Comparison of ENCODE assay signal across 37 cellular contexts in the genomic region with DNA sequence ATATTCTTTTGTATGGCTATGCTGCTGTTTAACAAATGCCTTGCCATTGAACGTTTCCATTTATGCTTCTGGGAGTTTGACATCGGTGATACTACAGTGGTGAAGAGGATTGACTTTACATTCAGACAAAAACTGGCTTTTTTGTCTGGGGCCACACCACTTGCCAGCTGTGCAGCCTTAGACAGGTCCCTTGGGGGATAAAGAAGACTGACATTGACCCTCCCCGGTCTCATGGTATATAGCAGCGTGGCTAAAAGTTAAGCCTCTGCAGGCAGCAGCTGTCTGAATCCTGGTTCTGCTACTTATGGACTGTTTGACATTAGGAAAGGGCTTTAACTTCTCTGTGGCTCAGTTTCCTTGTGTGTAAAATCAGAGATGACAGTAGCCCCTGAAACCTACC. TPM values are rescaled to one million over a fixed set of nuclear protein-coding genes. Genes with fewer than 3 reads are reported as not detected.
A peak's percentile ranks its signal among the peaks of the same experiment; 100 is the strongest.
DNase-seq lines count a peak whose midpoint lies in the region; ATAC-seq and TF ChIP-seq lines count a peak whose summit lies in the region.
"Had no signal": no experiment of that assay in that cellular context is flagged by ENCODE, and none has a peak within 500 bp of the region (broad histone marks: within the 10 kb centered on the region; RNA-seq: fewer than 3 reads in every experiment).

No MANE protein-coding gene starts in this region.

- H3K36me3 Mint-ChIP-seq in CD8-positive, alpha-beta T cell, result no peaks in the 10 kb centered on the region
- H3K36me3 Mint-ChIP-seq: CD14-positive monocyte; CD4-positive, alpha-beta memory T cell; CD4-positive, CD25-positive, alpha-beta regulatory T cell; CD8-positive, alpha-beta memory T cell had no signal

- intact Hi-C loops in CD8-positive, alpha-beta T cell (cut with DNase I, micrococcal nuclease), result no loop called here
- intact Hi-C loops in left cardiac atrium (cut with DNase I), result no loop called here

- H3K36me3 ChIP-seq in SJCRH30, result no peaks in the 10 kb centered on the region
- H3K36me3 ChIP-seq in CD8-positive, alpha-beta T cell (ENCODE audit: insufficient read depth, low read length), result no peaks in the 10 kb centered on the region
- H3K36me3 ChIP-seq: BE2C; BLaER1; BLaER1 treated with 17β-estradiol and CSF1 and Interleukin-3, amounts not matched to agents 10 nM and 100 nM had no signal

- H3K4me1 Mint-ChIP-seq in CD8-positive, alpha-beta T cell (ENCODE audit: low read depth), result no peaks in the 10 kb centered on the region
- H3K4me1 Mint-ChIP-seq: B cell; CD14-positive monocyte; CD4-positive, alpha-beta memory T cell; CD4-positive, CD25-positive, alpha-beta regulatory T cell; CD8-positive, alpha-beta memory T cell had no signal

- ATAC-seq in CD8-positive, alpha-beta T cell, result no peak
- ATAC-seq in left cardiac atrium, result no peak

- peaks cover 16% of the 10 kb centered on the region for H3K27me3 Mint-ChIP-seq in CD8-positive, alpha-beta T cell (ENCODE audit: low read depth)
- H3K27me3 Mint-ChIP-seq: CD4-positive, CD25-positive, alpha-beta regulatory T cell had no signal

- no peak overlapping the region for H3K4me3 Mint-ChIP-seq in CD8-positive, alpha-beta T cell
- H3K4me3 Mint-ChIP-seq: B cell; CD14-positive monocyte; CD4-positive, alpha-beta memory T cell; CD4-positive, alpha-beta T cell; CD4-positive, CD25-positive, alpha-beta regulatory T cell; CD8-positive, alpha-beta memory T cell had no signal

- peak overlapping the region; percentile 44 for H3K4me3 ChIP-seq in SJCRH30
- no peak overlapping the region for H3K4me3 ChIP-seq in CD8-positive, alpha-beta T cell (ENCODE audit: low read depth, low read length)
- H3K4me3 ChIP-seq: A549; BLaER1; BLaER1 treated with 17β-estradiol and CSF1 and Interleukin-3, amounts not matched to agents 10 nM and 100 nM had no signal

- DNase-seq in NCI-H82 (lab: John Stamatoyannopoulos, UW) (peak; percentile 82), NCI-H82 treated with DMSO at 0.1 percent for 48 hours (lab: John Stamatoyannopoulos, UW; ENCODE audit: unreplicated experiment) (peak; percentile 24), SJCRH30 (peak; percentile 95 to 98), ecto neural progenitor cell (ENCODE audit: low spot score) (peak; percentile 25), NCI-H748 (lab: John Stamatoyannopoulos, UW; ENCODE audit: unreplicated experiment) (no peak), NOMO-1 (lab: John Stamatoyannopoulos, UW; ENCODE audit: unreplicated experiment in 2 of 2) (no peak), left cardiac atrium (no peak)
- DNase-seq in CD8-positive, alpha-beta T cell, result no peak
- DNase-seq: 8988T; ACHN; AML-193; BE2C; C1 segment of cervical spinal cord; Caco-2; Calu3; CD4-positive, alpha-beta memory T cell; CD4-positive, alpha-beta T cell; CD4-positive, CD25-positive, alpha-beta regulatory T cell; CD8-positive, alpha-beta memory T cell; COR-L47; DMS 273 treated with DMSO at 0.1 percent for 48 hours; DMS153; DMS53; DMS79; DMS79 treated with DMSO at 0.1 percent for 48 hours; DND-41; EL had no signal

- TF ChIP-seq CTCF in CD8-positive, alpha-beta T cell (IDR thresholded peaks at IDR 0.05), result no peak

- peaks cover 16% of the 10 kb centered on the region for H3K4me1 ChIP-seq in SJCRH30
- no peaks in the 10 kb centered on the region for H3K4me1 ChIP-seq in CD8-positive, alpha-beta T cell (ENCODE audit: insufficient read depth, low read length)
- H3K4me1 ChIP-seq: A549; BE2C; BLaER1 treated with 17β-estradiol and CSF1 and Interleukin-3, amounts not matched to agents 10 nM and 100 nM; Caco-2 had no signal

- CTCF ChIA-PET in CD8-positive, alpha-beta T cell (lab: Charles Lee), result no interaction called here

- H3K9me3 Mint-ChIP-seq in CD8-positive, alpha-beta T cell, result no peaks in the 10 kb centered on the region
- H3K9me3 Mint-ChIP-seq: CD4-positive, alpha-beta memory T cell; CD4-positive, alpha-beta T cell had no signal

- H3K27ac Mint-ChIP-seq in CD8-positive, alpha-beta T cell, result no peak overlapping the region
- H3K27ac Mint-ChIP-seq: B cell; CD14-positive monocyte; CD4-positive, alpha-beta memory T cell; CD4-positive, alpha-beta T cell; CD4-positive, CD25-positive, alpha-beta regulatory T cell; CD8-positive, alpha-beta memory T cell had no signal

- POLR2A ChIA-PET in CD8-positive, alpha-beta T cell (lab: Charles Lee), result no interaction called here

- no peaks in the 10 kb centered on the region for H3K9me3 ChIP-seq in SJCRH30 (replicated peaks)
- H3K9me3 ChIP-seq in CD8-positive, alpha-beta T cell (ENCODE audit: low read length), result no peaks in the 10 kb centered on the region
- H3K9me3 ChIP-seq: A549; BE2C; BLaER1; BLaER1 treated with 17β-estradiol and CSF1 and Interleukin-3, amounts not matched to agents 10 nM and 100 nM; Caco-2 had no signal

- peak overlapping the region; percentile 99 for H3K27ac ChIP-seq in SJCRH30
- no peak overlapping the region for H3K27ac ChIP-seq in CD8-positive, alpha-beta T cell (ENCODE audit: low read depth, low read length)
- H3K27ac ChIP-seq: 22Rv1; A549; BLaER1; BLaER1 treated with 17β-estradiol and CSF1 and Interleukin-3, amounts not matched to agents 10 nM and 100 nM; C4-2B had no signal

- H3K27me3 ChIP-seq in SJCRH30, result no peaks in the 10 kb centered on the region
- no peaks in the 10 kb centered on the region for H3K27me3 ChIP-seq in CD8-positive, alpha-beta T cell (ENCODE audit: insufficient read depth, low read length)
- H3K27me3 ChIP-seq: BE2C; BLaER1; BLaER1 treated with 17β-estradiol and CSF1 and Interleukin-3, amounts not matched to agents 10 nM and 100 nM had no signal

RNA-seq across cellular contexts. Expression of a gene that starts 42.0 kb away (rescaled TPM):
- total RNA-seq in SJCRH30 (2014; rRNA removed; shearing (Covaris generic)), result not detected in 2 replicates
- total RNA-seq in CD8-positive, alpha-beta T cell, result not detected
- total RNA-seq in left cardiac atrium, result not detected
- total RNA-seq: A172; A673; B cell; Caco-2; Calu3; CD4-positive, alpha-beta memory T cell; CD4-positive, alpha-beta T cell; CD4-positive, CD25-positive, alpha-beta regulatory T cell; CD8-positive, alpha-beta memory T cell; Daoy had no signal

RNA-seq across cellular contexts. Expression of a gene that starts 54.7 kb away (rescaled TPM):
- total RNA-seq in SJCRH30 (2014; rRNA removed; shearing (Covaris generic)), result 22.7 and 23.8 TPM in 2 replicates
- total RNA-seq in CD8-positive, alpha-beta T cell, result 1 to 10 TPM; 1.0 to 1.1 TPM
- 100 to 1,000 TPM in 1 of 2 donors, 10 to 100 TPM in 1; 99.7 to 100 TPM for total RNA-seq in left cardiac atrium

Comparison
In these comparisons a context has a peak if more than half of its experiments do, and no peak if none do; other contexts are left out.
1. DNase-seq: peak in NCI-H82 (single experiment), NCI-H82 treated with DMSO at 0.1 percent for 48 hours (single experiment), SJCRH30 (2 of 2) and ecto neural progenitor cell (single experiment); none in NCI-H748 (single experiment), CD8-positive, alpha-beta T cell (0 of 7), NOMO-1 (0 of 2) and left cardiac atrium (single experiment).
2. RNA of a gene that starts 54.7 kb away (total RNA-seq): 99.7 to 100 TPM in left cardiac atrium and 22.7 to 23.8 TPM in SJCRH30; 1.0 to 1.1 TPM in CD8-positive, alpha-beta T cell; every median in the first group is over 10 times any median in the second.